ENCODE assay signal across 15 cellular contexts in genomic region chr4:163991268-163991667, GRCh38.
DNase-seq lines count a peak whose midpoint lies in the region.
"Had no signal": no experiment of that assay in that cellular context is flagged by ENCODE, and none has a peak within 500 bp of the region (broad histone marks: within the 10 kb centered on the region; RNA-seq: fewer than 3 reads in every experiment).

No MANE protein-coding gene starts in this region.

- DNase-seq in NCI-H226 = peak; percentile 53
- peak; percentile 44 for DNase-seq in astrocyte of the hippocampus (ENCODE audit: low read depth, low spot score)
- DNase-seq in iris pigment epithelial cell (ENCODE audit: low read depth) = peak; percentile 10
- DNase-seq in superior temporal gyrus (ENCODE audit: extremely low spot score) = peak; percentile 28
- DNase-seq in AML-193 (lab: John Stamatoyannopoulos, UW) = no peak
- DNase-seq in NOMO-1 treated with dmso at 0.1 percent for 144 hours (lab: John Stamatoyannopoulos, UW; ENCODE audit: unreplicated experiment) = no peak
- no peak for DNase-seq in NCI-H1048 (lab: John Stamatoyannopoulos, UW)
- DNase-seq: CD8-positive, alpha-beta T cell; KG1; MM.1S; NCI-H1930; NCI-H2171 treated with DMSO at 0.1 percent for 48 hours; NCI-H524 treated with DMSO at 0.1 percent for 48 hours; NK-92 treated with Interleukin-12 subunit alpha and Interleukin-12 subunit beta, amount 100 ng/mL, for 24 hours; SK-N-SH had no signal

Comparison
In these comparisons a context has a peak if more than half of its experiments do, and no peak if none do; other contexts are left out.
1. DNase-seq: peak in NCI-H226 (single experiment), astrocyte of the hippocampus (single experiment), iris pigment epithelial cell (single experiment) and superior temporal gyrus (single experiment); none in AML-193 (0 of 2), NOMO-1 treated with dmso at 0.1 percent for 144 hours (single experiment) and NCI-H1048 (single experiment).